ENCODE assay signal across 8 cellular contexts in genomic region chr6:45663181-45664180, GRCh38.
DNase-seq lines count a peak whose midpoint lies in the region; ATAC-seq and TF ChIP-seq lines count a peak whose summit lies in the region.

No MANE protein-coding gene starts in this region.

- H3K4me3 ChIP-seq in CD8-positive, alpha-beta memory T cell (ENCODE audit: low read length), result peak overlapping the region; percentile 19
- peak overlapping the region; percentile 16 to 36 for H3K4me3 ChIP-seq in tibial artery

- DNase-seq in CD8-positive, alpha-beta memory T cell, result peak in 3 of 5 donors; percentile 9 to 53 (median 34)
- DNase-seq in activated CD4-positive, alpha-beta memory T cell treated with anti-CD3 and anti-CD28 coated beads for 36 hours, result peak; percentile 69
- DNase-seq in neural crest cell (ENCODE audit: low read depth, low spot score), result peak; percentile 44
- peak in 1 of 2 donors; percentile 47 for DNase-seq in tibial artery
- DNase-seq in DMS79 (lab: John Stamatoyannopoulos, UW), result no peak
- DNase-seq in NCI-H146 treated with DMSO at 0.1 percent for 48 hours (lab: John Stamatoyannopoulos, UW; ENCODE audit: unreplicated experiment), result no peak

- H3K36me3 ChIP-seq in CD8-positive, alpha-beta memory T cell (ENCODE audit: insufficient read depth, low read length), result no peaks in the 10 kb centered on the region
- H3K36me3 ChIP-seq in tibial artery, result no peaks in the 10 kb centered on the region

- H3K36me3 Mint-ChIP-seq in CD8-positive, alpha-beta memory T cell, result peaks cover 0 to 10% (median 4%) of the 10 kb centered on the region in 3 donors
- no peaks in the 10 kb centered on the region for H3K36me3 Mint-ChIP-seq in activated CD4-positive, alpha-beta memory T cell treated with anti-CD3 and anti-CD28 coated beads for 36 hours
- no peaks in the 10 kb centered on the region for H3K36me3 Mint-ChIP-seq in neural crest cell (ENCODE audit: low read depth)

- peaks cover 4 to 24% of the 10 kb centered on the region in 2 donors for H3K27me3 Mint-ChIP-seq in CD8-positive, alpha-beta memory T cell
- peaks cover 20% of the 10 kb centered on the region for H3K27me3 Mint-ChIP-seq in activated CD4-positive, alpha-beta memory T cell treated with anti-CD3 and anti-CD28 coated beads for 36 hours
- peaks cover 68% of the 10 kb centered on the region for H3K27me3 Mint-ChIP-seq in neural crest cell (ENCODE audit: low read depth)

- CTCF ChIA-PET in CD8-positive, alpha-beta memory T cell (lab: Charles Lee), result interaction anchor here (1.2 kb wide), 2 partner anchors 14 to 39 kb away, joined by 3 to 4 read pairs; no protein-coding TSS in a partner anchor
- CTCF ChIA-PET in activated CD4-positive, alpha-beta memory T cell treated with anti-CD3 and anti-CD28 coated beads for 36 hours (lab: Charles Lee), result interaction anchor here (0.6 to 1.5 kb wide), 2 partner anchors 14 to 267 kb away, joined by 3 to 4 read pairs; no protein-coding TSS in a partner anchor

- ATAC-seq in esophagus mucosa (peak; percentile 53), HG03378 (IDR thresholded peaks at IDR 0.05; ENCODE audit: unreplicated experiment) (no peak)

- peak overlapping the region; percentile 20 to 70 (median 45) for H3K4me3 Mint-ChIP-seq in CD8-positive, alpha-beta memory T cell
- peak overlapping the region; percentile 34 for H3K4me3 Mint-ChIP-seq in activated CD4-positive, alpha-beta memory T cell treated with anti-CD3 and anti-CD28 coated beads for 36 hours
- H3K4me3 Mint-ChIP-seq in neural crest cell, result peak overlapping the region; percentile 32

- peaks cover 5% of the 10 kb centered on the region for H3K27me3 ChIP-seq in CD8-positive, alpha-beta memory T cell (ENCODE audit: insufficient read depth, low read length, poor library complexity, severe bottlenecking)
- peaks cover 0 to 21% of the 10 kb centered on the region in 2 donors for H3K27me3 ChIP-seq in tibial artery

- H3K9me3 ChIP-seq in CD8-positive, alpha-beta memory T cell (ENCODE audit: low read length), result no peaks in the 10 kb centered on the region
- no peaks in the 10 kb centered on the region for H3K9me3 ChIP-seq in tibial artery

- H3K9me3 Mint-ChIP-seq in CD8-positive, alpha-beta memory T cell, result no peaks in the 10 kb centered on the region
- no peaks in the 10 kb centered on the region for H3K9me3 Mint-ChIP-seq in activated CD4-positive, alpha-beta memory T cell treated with anti-CD3 and anti-CD28 coated beads for 36 hours
- H3K9me3 Mint-ChIP-seq in neural crest cell, result no peaks in the 10 kb centered on the region

- no peak overlapping the region for H3K27ac ChIP-seq in CD8-positive, alpha-beta memory T cell (ENCODE audit: low read depth, low read length)
- H3K27ac ChIP-seq in tibial artery, result no peak overlapping the region

- H3K4me1 Mint-ChIP-seq in CD8-positive, alpha-beta memory T cell, result peaks cover 24 to 55% (median 35%) of the 10 kb centered on the region in 3 donors
- peaks cover 46% of the 10 kb centered on the region for H3K4me1 Mint-ChIP-seq in activated CD4-positive, alpha-beta memory T cell treated with anti-CD3 and anti-CD28 coated beads for 36 hours (ENCODE audit: low read depth)
- H3K4me1 Mint-ChIP-seq in neural crest cell, result peaks cover 31% of the 10 kb centered on the region

- intact Hi-C loops in activated CD4-positive, alpha-beta memory T cell treated with anti-CD3 and anti-CD28 coated beads for 36 hours (cut with micrococcal nuclease), result loop anchor here (5.0 kb wide), 1 partner anchor 36 kb away; no protein-coding TSS in a partner anchor
- intact Hi-C loops in tibial artery (cut with DNase I; ENCODE audit: low total_unique reads), result no loop called here

- H3K27ac Mint-ChIP-seq in CD8-positive, alpha-beta memory T cell, result peak overlapping the region in 2 of 8 donors; percentile 1 to 7
- H3K27ac Mint-ChIP-seq in activated CD4-positive, alpha-beta memory T cell treated with anti-CD3 and anti-CD28 coated beads for 36 hours, result no peak overlapping the region
- H3K27ac Mint-ChIP-seq in neural crest cell (ENCODE audit: unreplicated experiment), result no peak overlapping the region

- peaks cover 11% of the 10 kb centered on the region for H3K4me1 ChIP-seq in CD8-positive, alpha-beta memory T cell (ENCODE audit: insufficient read depth, low read length)
- peaks cover 0 to 15% (median 10%) of the 10 kb centered on the region in 4 donors for H3K4me1 ChIP-seq in tibial artery

- TF ChIP-seq CTCF in neural crest cell (conservative IDR thresholded peaks at IDR 0.05) (peak; percentile 32), tibial artery (IDR thresholded peaks at IDR 0.05) (no peak)

- POLR2A ChIA-PET in CD8-positive, alpha-beta memory T cell (lab: Charles Lee), result no interaction called here
- POLR2A ChIA-PET in activated CD4-positive, alpha-beta memory T cell treated with anti-CD3 and anti-CD28 coated beads for 36 hours (lab: Charles Lee), result interaction anchor here (1.4 kb wide), 1 partner anchor 47 kb away, joined by 3 read pairs; no protein-coding TSS in a partner anchor

Comparison
In these comparisons a context has a peak if more than half of its experiments do, and no peak if none do; other contexts are left out.
1. DNase-seq: peak in CD8-positive, alpha-beta memory T cell (3 of 5), activated CD4-positive, alpha-beta memory T cell treated with anti-CD3 and anti-CD28 coated beads for 36 hours (single experiment) and neural crest cell (single experiment); none in DMS79 (single experiment) and NCI-H146 treated with DMSO at 0.1 percent for 48 hours (single experiment).
2. Peak in every context shown above with its lines, with median percentiles within 50 percentile points of each other: H3K4me3 Mint-ChIP-seq.